ENCODE assay signal across 10 cellular contexts in the genomic region with DNA sequence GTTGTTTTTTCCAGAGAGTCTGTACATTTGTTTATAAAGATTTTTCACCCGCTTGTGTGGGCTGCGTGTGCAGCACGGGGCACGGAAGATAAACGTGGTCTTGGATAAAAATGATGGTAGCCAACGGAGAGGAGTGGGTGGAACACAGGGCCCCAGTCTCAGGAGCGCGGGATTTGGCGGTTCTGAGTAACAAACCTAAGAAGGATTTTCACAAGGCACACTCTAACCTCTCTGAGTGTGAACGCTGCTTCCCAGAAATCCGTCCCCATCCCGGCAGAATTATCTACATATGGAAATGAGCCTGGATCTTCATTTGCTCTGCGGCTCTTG. TPM values are rescaled to one million over a fixed set of nuclear protein-coding genes. Genes with fewer than 3 reads are reported as not detected.
DNase-seq lines count a peak whose midpoint lies in the region; ATAC-seq, FAIRE-seq and TF ChIP-seq lines count a peak whose summit lies in the region.
"Had no signal": no experiment of that assay in that cellular context is flagged by ENCODE, and none has a peak within 500 bp of the region (broad histone marks: within the 10 kb centered on the region; RNA-seq: fewer than 3 reads in every experiment).

No MANE protein-coding gene starts in this region.

- intact Hi-C loops in HepG2 (cut with micrococcal nuclease; ENCODE audit: unreplicated experiment): no loop called here
- intact Hi-C loops in right lobe of liver (cut with DNase I): no loop called here
- intact Hi-C loops in activated T-helper 2 cell treated with anti-CD3 and anti-CD28 coated beads, Interferon-gamma antibody, Interleukin-2, Interleukin-4, amounts not matched to agents 10 μg/mL and 5 μg/mL and 100 μg/mL, durations not matched to agents 14 hours and 24 hours and 36 hours (cut with micrococcal nuclease): no loop called here

- peaks cover 41% of the 10 kb centered on the region for H3K27me3 Mint-ChIP-seq in activated T-helper 2 cell treated with anti-CD3 and anti-CD28 coated beads, Interferon-gamma antibody, Interleukin-2, Interleukin-4, amounts not matched to agents 10 μg/mL and 5 μg/mL and 100 μg/mL, durations not matched to agents 14 hours and 24 hours and 36 hours (ENCODE audit: low read depth)

- H3K79me2 ChIP-seq in HepG2 (ENCODE audit: insufficient read depth, low read length): no peaks in the 10 kb centered on the region

- 5% methylated on average over 13 of the region's 13 CpGs for WGBS in HepG2 (ENCODE audit: low lambda C conversion rate)
- 61% methylated on average over 9 of the region's 13 CpGs for WGBS in right lobe of liver (ENCODE audit: insufficient coverage, low coverage, low lambda C conversion rate, missing lambda C conversion rate)

- H3K4me1 ChIP-seq in HepG2 (ENCODE audit: insufficient read depth, low read length) (peaks cover 32% of the 10 kb centered on the region), right lobe of liver (peaks cover 0 to 7% (median 3%) of the 10 kb centered on the region in 4 donors), muscle layer of duodenum (ENCODE audit: control insufficient read depth in 1 of 2, insufficient read depth in 2 of 2, low read length in 2 of 2) (peaks cover 0 to 4% of the 10 kb centered on the region in 2 donors)

- no peak for FAIRE-seq in HepG2 (lab: Jason Lieb, UNC)

- H3K9me3 Mint-ChIP-seq in activated T-helper 2 cell treated with anti-CD3 and anti-CD28 coated beads, Interferon-gamma antibody, Interleukin-2, Interleukin-4, amounts not matched to agents 10 μg/mL and 5 μg/mL and 100 μg/mL, durations not matched to agents 14 hours and 24 hours and 36 hours: no peaks in the 10 kb centered on the region
- H3K9me3 Mint-ChIP-seq: activated CD4-positive, alpha-beta T cell treated with anti-CD3 and anti-CD28 coated beads, Interleukin-2, amount 10 ng/mL, durations not matched to agents 7 days and 5 days; natural killer cell had no signal

- no peaks in the 10 kb centered on the region for H3K36me3 Mint-ChIP-seq in activated T-helper 2 cell treated with anti-CD3 and anti-CD28 coated beads, Interferon-gamma antibody, Interleukin-2, Interleukin-4, amounts not matched to agents 10 μg/mL and 5 μg/mL and 100 μg/mL, durations not matched to agents 14 hours and 24 hours and 36 hours (ENCODE audit: low read depth)
- H3K36me3 Mint-ChIP-seq: natural killer cell had no signal

- H3K4me2 ChIP-seq in HepG2 (ENCODE audit: low read depth, low read length): peak overlapping the region; percentile 94

- H3K4me3 ChIP-seq in HepG2 (replicated peaks in 1 of 3; ENCODE audit: insufficient read depth in 1 of 3, low read depth in 2 of 3, low read length in 3 of 3) (peak overlapping the region in 2 of 3 experiments; percentile 19 to 69; a peak in 2 of 6 replicates), right lobe of liver (no peak overlapping the region), coronary artery (peak overlapping the region; percentile 61), muscle layer of duodenum (ENCODE audit: low read depth in 1 of 2, low read length in 2 of 2) (no peak overlapping the region)

- no peak overlapping the region for H3K27ac Mint-ChIP-seq in activated T-helper 2 cell treated with anti-CD3 and anti-CD28 coated beads, Interferon-gamma antibody, Interleukin-2, Interleukin-4, amounts not matched to agents 10 μg/mL and 5 μg/mL and 100 μg/mL, durations not matched to agents 14 hours and 24 hours and 36 hours
- H3K27ac Mint-ChIP-seq: activated CD4-positive, alpha-beta T cell treated with anti-CD3 and anti-CD28 coated beads, Interleukin-2, amount 10 ng/mL, durations not matched to agents 7 days and 5 days had no signal

- CTCF ChIA-PET in HepG2 (lab: Yijun Ruan, JAX; ENCODE audit: low intra/inter-chr PET ratio, low total read pairs): interaction anchor here (2.2 kb wide), 1 partner anchor 21 kb away, joined by 14 read pairs; no protein-coding TSS in a partner anchor

- H3K4me3 Mint-ChIP-seq in activated T-helper 2 cell treated with anti-CD3 and anti-CD28 coated beads, Interferon-gamma antibody, Interleukin-2, Interleukin-4, amounts not matched to agents 10 μg/mL and 5 μg/mL and 100 μg/mL, durations not matched to agents 14 hours and 24 hours and 36 hours (ENCODE audit: low read depth): no peak overlapping the region
- H3K4me3 Mint-ChIP-seq: activated CD4-positive, alpha-beta T cell treated with anti-CD3 and anti-CD28 coated beads, Interleukin-2, amount 10 ng/mL, durations not matched to agents 7 days and 5 days had no signal

- peaks cover 2 to 21% of the 10 kb centered on the region in 2 experiments; a peak in 4 of 5 replicates for H3K27me3 ChIP-seq in HepG2 (ENCODE audit: control insufficient read depth in 1 of 2, insufficient read depth in 2 of 2, low read length in 2 of 2)
- no peaks in the 10 kb centered on the region for H3K27me3 ChIP-seq in right lobe of liver
- peaks cover 3% of the 10 kb centered on the region for H3K27me3 ChIP-seq in muscle layer of duodenum (ENCODE audit: low read depth, low read length)

- H3K36me3 ChIP-seq in HepG2 (replicated peaks in 1 of 2; ENCODE audit: control insufficient read depth in 1 of 2, insufficient read depth in 2 of 2, low read length in 2 of 2) (no peaks in the 10 kb centered on the region), right lobe of liver (no peaks in the 10 kb centered on the region), muscle layer of duodenum (ENCODE audit: control insufficient read depth in 1 of 2, insufficient read depth in 2 of 2, low read length in 2 of 2) (no peaks in the 10 kb centered on the region)

- ATAC-seq in HepG2 (peak; percentile 44), right lobe of liver (no peak), HG03521 (IDR thresholded peaks at IDR 0.05; ENCODE audit: unreplicated experiment) (no peak), HG02981 (IDR thresholded peaks at IDR 0.05; ENCODE audit: unreplicated experiment) (no peak), HG02970 (IDR thresholded peaks at IDR 0.05; ENCODE audit: low FRiP score, unreplicated experiment) (no peak)

- peaks cover 9% of the 10 kb centered on the region for H3K4me1 Mint-ChIP-seq in activated T-helper 2 cell treated with anti-CD3 and anti-CD28 coated beads, Interferon-gamma antibody, Interleukin-2, Interleukin-4, amounts not matched to agents 10 μg/mL and 5 μg/mL and 100 μg/mL, durations not matched to agents 14 hours and 24 hours and 36 hours (ENCODE audit: low read depth)

- no peaks in the 10 kb centered on the region for H3K9me3 ChIP-seq in HepG2 (ENCODE audit: low read length)
- no peaks in the 10 kb centered on the region for H3K9me3 ChIP-seq in right lobe of liver
- H3K9me3 ChIP-seq in muscle layer of duodenum (ENCODE audit: control insufficient read depth in 1 of 2, low read length in 2 of 2): no peaks in the 10 kb centered on the region

- peak overlapping the region; percentile 96 for H2AFZ ChIP-seq in HepG2 (ENCODE audit: low read length)

- no peak overlapping the region for H3K27ac ChIP-seq in HepG2 (ENCODE audit: extremely low read length, insufficient read depth, low read length)
- no peak overlapping the region for H3K27ac ChIP-seq in right lobe of liver
- peak overlapping the region; percentile 57 to 81 for H3K27ac ChIP-seq in coronary artery
- H3K27ac ChIP-seq in muscle layer of duodenum (ENCODE audit: low read length): peak overlapping the region; percentile 80

- TF ChIP-seq RAD21 in HepG2 (CRISPR knock-in tag; IDR thresholded peaks at IDR 0.05): no peak

- in situ Hi-C loops in HepG2 (cut with HindIII; ENCODE audit: extremely low pct_ligation_motif_present, low pct_unique_long_range_greater_than_20kb): no loop called here

- no peak for TF ChIP-seq POLR2A in HepG2 (IDR thresholded peaks at IDR 0.05; ENCODE audit: insufficient read depth in 1 of 2, low read depth in 2 of 2, low read length in 2 of 2)
- TF ChIP-seq POLR2A in right lobe of liver (IDR thresholded peaks at IDR 0.05): no peak

- no peak for DNase-seq in HepG2 (ENCODE audit: low spot score)
- DNase-seq in right lobe of liver: no peak
- DNase-seq in coronary artery (ENCODE audit: low spot score): no peak
- no peak for DNase-seq in activated T-helper 2 cell treated with anti-CD3 and anti-CD28 coated beads, Interferon-gamma antibody, Interleukin-2, Interleukin-4, amounts not matched to agents 10 μg/mL and 5 μg/mL and 100 μg/mL, durations not matched to agents 14 hours and 24 hours and 36 hours (ENCODE audit: low spot score)

- POLR2A ChIA-PET in HepG2 (lab: Yijun Ruan, JAX): interaction anchor here (1.0 to 1.3 kb wide), 2 partner anchors 16 to 18 kb away, joined by 3 to 5 read pairs; no protein-coding TSS in a partner anchor

- TF ChIP-seq CTCF in HepG2 (CRISPR knock-in tag; IDR thresholded peaks at IDR 0.05) (no peak), right lobe of liver (IDR thresholded peaks at IDR 0.05) (no peak), coronary artery (IDR thresholded peaks at IDR 0.05) (no peak)

- H4K20me1 ChIP-seq in HepG2 (ENCODE audit: insufficient read depth, low read length): no peaks in the 10 kb centered on the region

- BruUV-seq in HepG2 (replicated peaks; lab: Mats Ljungman, UMichigan): no TSS peak

- TF ChIP-seq EP300 in HepG2 (IDR thresholded peaks at IDR 0.05; ENCODE audit: low read depth in 2 of 2, low read length in 2 of 2) (no peak), HepG2 (CRISPR knock-in tag; IDR thresholded peaks at IDR 0.05; ENCODE audit: borderline replicate concordance) (no peak)

- no peak overlapping the region for H3K9ac ChIP-seq in HepG2 (ENCODE audit: insufficient read depth, low read depth, low read length)

RNA-seq across cellular contexts. Expression of gene BNIP5, which starts 3.6 kb away (rescaled TPM):
- total RNA-seq in HepG2 (2016; rRNA removed; fragmentation: Illumina TruSeq; extraction: Trizol): not detected in 2 replicates
- total RNA-seq in HepG2 (2016; cell fraction: cytosol; rRNA removed; fragmentation: Illumina TruSeq; extraction: Trizol; ENCODE audit: low read depth): not detected in 2 replicates
- total RNA-seq in HepG2 (2016; cell fraction: insoluble cytoplasmic fraction; rRNA removed; fragmentation: Illumina TruSeq; extraction: Trizol): not detected in 2 replicates
- total RNA-seq in HepG2 (2016; cell fraction: membrane; rRNA removed; fragmentation: Illumina TruSeq; extraction: Trizol): not detected in 2 replicates
- total RNA-seq in HepG2 (2016; cell fraction: nucleus; rRNA removed; fragmentation: Illumina TruSeq; extraction: Trizol): not detected in 2 replicates
- polyA plus RNA-seq in HepG2 (2011; rRNA removed): 0.01 TPM in 1 of 2 replicates, not detected in the other
- polyA plus RNA-seq in HepG2 (2011; cell fraction: cytosol; rRNA removed): not detected in 2 replicates
- polyA plus RNA-seq in HepG2 (2011; cell fraction: nucleus; rRNA removed): 0.03 TPM in 1 of 2 replicates, not detected in the other
- polyA plus RNA-seq in HepG2 (2012): not detected in 2 replicates
- not detected in 2 replicates for polyA plus RNA-seq in HepG2 (2016; cell fraction: cytosol; fragmentation: Illumina TruSeq; extraction: Trizol; ENCODE audit: low read depth)
- not detected in 2 replicates for polyA plus RNA-seq in HepG2 (2016; cell fraction: insoluble cytoplasmic fraction; fragmentation: Illumina TruSeq; extraction: Trizol; ENCODE audit: low read depth)
- polyA plus RNA-seq in HepG2 (2016; cell fraction: membrane; fragmentation: Illumina TruSeq; extraction: Trizol; ENCODE audit: low read depth): not detected in 2 replicates
- polyA plus RNA-seq in HepG2 (2016; cell fraction: nucleus; fragmentation: Illumina TruSeq; extraction: Trizol; ENCODE audit: insufficient read depth, low read depth): not detected in 2 replicates
- polyA minus RNA-seq in HepG2 (2011; rRNA and poly(A)+ RNA removed; ENCODE audit: low replicate concordance): 0.16 TPM in 1 of 2 replicates, not detected in the other
- not detected in 2 replicates for polyA minus RNA-seq in HepG2 (2011; cell fraction: cytosol; rRNA and poly(A)+ RNA removed)
- polyA minus RNA-seq in HepG2 (2011; cell fraction: nucleus; rRNA and poly(A)+ RNA removed): not detected in 2 replicates
- total RNA-seq in right lobe of liver: not detected
- not detected in 2 replicates for total RNA-seq in activated T-helper 2 cell treated with anti-CD3 and anti-CD28 coated beads, Interferon-gamma antibody, Interleukin-2, Interleukin-4, amounts not matched to agents 10 μg/mL and 5 μg/mL and 100 μg/mL, durations not matched to agents 14 hours and 24 hours and 36 hours
- total RNA-seq: activated CD4-positive, alpha-beta T cell treated with anti-CD3 and anti-CD28 coated beads, Interleukin-2, amount 10 ng/mL, durations not matched to agents 7 days and 5 days; natural killer cell had no signal

RNA-seq across cellular contexts. Expression of gene ETV7, which starts 47.2 kb away (rescaled TPM):
- total RNA-seq in HepG2 (2016; rRNA removed; fragmentation: Illumina TruSeq; extraction: Trizol): not detected in 2 replicates
- not detected in 2 replicates for total RNA-seq in HepG2 (2016; cell fraction: cytosol; rRNA removed; fragmentation: Illumina TruSeq; extraction: Trizol; ENCODE audit: low read depth)
- total RNA-seq in HepG2 (2016; cell fraction: insoluble cytoplasmic fraction; rRNA removed; fragmentation: Illumina TruSeq; extraction: Trizol): not detected in 2 replicates
- not detected in 2 replicates for total RNA-seq in HepG2 (2016; cell fraction: membrane; rRNA removed; fragmentation: Illumina TruSeq; extraction: Trizol)
- not detected in 2 replicates for total RNA-seq in HepG2 (2016; cell fraction: nucleus; rRNA removed; fragmentation: Illumina TruSeq; extraction: Trizol)
- polyA plus RNA-seq in HepG2 (2011; rRNA removed): not detected in 2 replicates
- not detected in 2 replicates for polyA plus RNA-seq in HepG2 (2011; cell fraction: cytosol; rRNA removed)
- not detected in 2 replicates for polyA plus RNA-seq in HepG2 (2011; cell fraction: nucleus; rRNA removed)
- polyA plus RNA-seq in HepG2 (2012): 0.09 TPM in 1 of 2 replicates, not detected in the other
- polyA plus RNA-seq in HepG2 (2016; cell fraction: cytosol; fragmentation: Illumina TruSeq; extraction: Trizol; ENCODE audit: low read depth): not detected in 2 replicates
- polyA plus RNA-seq in HepG2 (2016; cell fraction: insoluble cytoplasmic fraction; fragmentation: Illumina TruSeq; extraction: Trizol; ENCODE audit: low read depth): not detected in 2 replicates
- not detected in 2 replicates for polyA plus RNA-seq in HepG2 (2016; cell fraction: membrane; fragmentation: Illumina TruSeq; extraction: Trizol; ENCODE audit: low read depth)
- polyA plus RNA-seq in HepG2 (2016; cell fraction: nucleus; fragmentation: Illumina TruSeq; extraction: Trizol; ENCODE audit: insufficient read depth, low read depth): not detected in 2 replicates
- polyA minus RNA-seq in HepG2 (2011; rRNA and poly(A)+ RNA removed; ENCODE audit: low replicate concordance): not detected in 2 replicates
- polyA minus RNA-seq in HepG2 (2011; cell fraction: cytosol; rRNA and poly(A)+ RNA removed): not detected in 2 replicates
- not detected in 2 replicates for polyA minus RNA-seq in HepG2 (2011; cell fraction: nucleus; rRNA and poly(A)+ RNA removed)
- 1 to 10 TPM in 1 of 6 experiments, under 1 TPM in 4, not detected in 1; 0.19 to 4.6 (median 0.55) TPM for total RNA-seq in right lobe of liver
- 0.51 and 0.57 TPM in 2 replicates for total RNA-seq in activated T-helper 2 cell treated with anti-CD3 and anti-CD28 coated beads, Interferon-gamma antibody, Interleukin-2, Interleukin-4, amounts not matched to agents 10 μg/mL and 5 μg/mL and 100 μg/mL, durations not matched to agents 14 hours and 24 hours and 36 hours

Comparison
In these comparisons a context has a peak if more than half of its experiments do, and no peak if none do; other contexts are left out.
1. H3K4me3 ChIP-seq: peak in HepG2 (2 of 3) and coronary artery (single experiment); none in right lobe of liver (0 of 3) and muscle layer of duodenum (0 of 2).
2. H3K27ac ChIP-seq: peak in coronary artery (2 of 2) and muscle layer of duodenum (single experiment); none in HepG2 (single experiment) and right lobe of liver (0 of 3).